ENCODE assay signal across 11 cellular contexts in genomic region chr10:117537904-117538524, GRCh38. TPM values are rescaled to one million over a fixed set of nuclear protein-coding genes. Genes with fewer than 3 reads are reported as not detected.
DNase-seq lines count a peak whose midpoint lies in the region; ATAC-seq and TF ChIP-seq lines count a peak whose summit lies in the region.
"Had no signal": no experiment of that assay in that cellular context is flagged by ENCODE, and none has a peak within 500 bp of the region (broad histone marks: within the 10 kb centered on the region; RNA-seq: fewer than 3 reads in every experiment).

No MANE protein-coding gene starts in this region.

- no peaks in the 10 kb centered on the region for H3K36me3 ChIP-seq in thoracic aorta

- intact Hi-C loops in activated CD4-positive, alpha-beta T cell treated with anti-CD3 and anti-CD28 coated beads, Interleukin-2, amount 10 ng/mL, durations not matched to agents 24 days and 14 days (cut with micrococcal nuclease): loop anchor here (10.0 kb wide), 2 partner anchors 297 to 1263 kb away; partner anchors contain the start of gene GFRA1
- intact Hi-C loops in right cardiac atrium (cut with DNase I): no loop called here

- H3K9me3 Mint-ChIP-seq in activated CD4-positive, alpha-beta T cell treated with anti-CD3 and anti-CD28 coated beads, Interleukin-2, amount 10 ng/mL, durations not matched to agents 24 days and 14 days: no peaks in the 10 kb centered on the region
- H3K9me3 Mint-ChIP-seq: natural killer cell treated with Interleukin-12 subunit alpha and Interleukin-12 subunit beta and Interleukin-15 and Interleukin-18, amount 100 ng/mL, for 72 hours had no signal

- H3K27ac Mint-ChIP-seq in activated CD4-positive, alpha-beta T cell treated with anti-CD3 and anti-CD28 coated beads, Interleukin-2, amount 10 ng/mL, durations not matched to agents 24 days and 14 days: peak overlapping the region; percentile 15
- H3K27ac Mint-ChIP-seq: natural killer cell treated with Interleukin-12 subunit alpha and Interleukin-12 subunit beta and Interleukin-15 and Interleukin-18, amount 100 ng/mL, for 72 hours had no signal

- H3K4me3 ChIP-seq in right cardiac atrium (ENCODE audit: low read length): peak overlapping the region; percentile 8
- H3K4me3 ChIP-seq in thoracic aorta: peak overlapping the region; percentile 31

- H3K9me3 ChIP-seq in right cardiac atrium (ENCODE audit: control insufficient read depth, low read length): no peaks in the 10 kb centered on the region
- no peaks in the 10 kb centered on the region for H3K9me3 ChIP-seq in thoracic aorta

- DNase-seq in activated CD4-positive, alpha-beta T cell treated with anti-CD3 and anti-CD28 coated beads, Interleukin-2, amount 10 ng/mL, durations not matched to agents 24 days and 14 days: no peak
- no peak for DNase-seq in activated CD4-positive, alpha-beta T cell treated with anti-CD3 and anti-CD28 coated beads, Interleukin-2, amount 50 U/mL, for 4 hours
- DNase-seq in right cardiac atrium: no peak
- DNase-seq in thoracic aorta (ENCODE audit: low spot score): no peak
- no peak for DNase-seq in NCI-H146 treated with DMSO at 0.1 percent for 48 hours (lab: John Stamatoyannopoulos, UW; ENCODE audit: unreplicated experiment)
- DNase-seq in anterior cingulate cortex (lab: John Stamatoyannopoulos, UW): no peak
- no peak for DNase-seq in NCI-H2227 (lab: John Stamatoyannopoulos, UW; ENCODE audit: unreplicated experiment)
- DNase-seq: NCI-H2227 treated with DMSO at 0.1 percent for 48 hours had no signal

- no peak overlapping the region for H3K4me3 Mint-ChIP-seq in activated CD4-positive, alpha-beta T cell treated with anti-CD3 and anti-CD28 coated beads, Interleukin-2, amount 10 ng/mL, durations not matched to agents 24 days and 14 days
- H3K4me3 Mint-ChIP-seq: natural killer cell treated with Interleukin-12 subunit alpha and Interleukin-12 subunit beta and Interleukin-15 and Interleukin-18, amount 100 ng/mL, for 72 hours had no signal

- no peaks in the 10 kb centered on the region for H3K27me3 ChIP-seq in right cardiac atrium (ENCODE audit: control insufficient read depth, insufficient read depth)
- H3K27me3 ChIP-seq in thoracic aorta (replicated peaks; ENCODE audit: insufficient read depth): peaks cover 31% of the 10 kb centered on the region

- peak; percentile 5 for TF ChIP-seq CTCF in thoracic aorta (IDR thresholded peaks at IDR 0.05)

- WGBS in right cardiac atrium: 14% methylated on average over 38 of the region's 38 CpGs

- ATAC-seq in HG03460 (IDR thresholded peaks at IDR 0.05; ENCODE audit: unreplicated experiment) (peak; percentile 46), right cardiac atrium (peak in 1 of 2 donors; percentile 9), thoracic aorta (ENCODE audit: insufficient number of reproducible peaks, low FRiP score, low read depth) (no peak)

- H3K36me3 Mint-ChIP-seq in activated CD4-positive, alpha-beta T cell treated with anti-CD3 and anti-CD28 coated beads, Interleukin-2, amount 10 ng/mL, durations not matched to agents 24 days and 14 days (ENCODE audit: low read depth): no peaks in the 10 kb centered on the region
- H3K36me3 Mint-ChIP-seq: natural killer cell treated with Interleukin-12 subunit alpha and Interleukin-12 subunit beta and Interleukin-15 and Interleukin-18, amount 100 ng/mL, for 72 hours had no signal

- no peak overlapping the region for H3K27ac ChIP-seq in right cardiac atrium (ENCODE audit: low read length)
- no peak overlapping the region for H3K27ac ChIP-seq in thoracic aorta
- H3K27ac ChIP-seq: foreskin keratinocyte had no signal

- H3K4me1 ChIP-seq in right cardiac atrium (ENCODE audit: control insufficient read depth, insufficient read depth, low read length): no peaks in the 10 kb centered on the region
- H3K4me1 ChIP-seq in thoracic aorta (ENCODE audit: control insufficient read depth in 1 of 2, low read depth in 2 of 2): peaks cover 23 to 44% of the 10 kb centered on the region in 2 donors
- H3K4me1 ChIP-seq: foreskin keratinocyte had no signal

- H3K4me1 Mint-ChIP-seq in activated CD4-positive, alpha-beta T cell treated with anti-CD3 and anti-CD28 coated beads, Interleukin-2, amount 10 ng/mL, durations not matched to agents 24 days and 14 days: peaks cover 4% of the 10 kb centered on the region

- H3K27me3 Mint-ChIP-seq in activated CD4-positive, alpha-beta T cell treated with anti-CD3 and anti-CD28 coated beads, Interleukin-2, amount 10 ng/mL, durations not matched to agents 24 days and 14 days: peaks cover 82% of the 10 kb centered on the region

RNA-seq across cellular contexts. Expression of gene EMX2, which starts 4.5 kb away (rescaled TPM):
- not detected in 2 replicates for total RNA-seq in activated CD4-positive, alpha-beta T cell treated with anti-CD3 and anti-CD28 coated beads, Interleukin-2, amount 10 ng/mL, durations not matched to agents 24 days and 14 days
- total RNA-seq in right cardiac atrium (1 to 10 TPM in 1 of 4 donors, under 1 TPM in 3; 0.22 to 1.2 (median 0.82) TPM), thoracic aorta (not detected)
- 1.00 TPM for polyA plus RNA-seq in right cardiac atrium
- total RNA-seq: natural killer cell treated with Interleukin-12 subunit alpha and Interleukin-12 subunit beta and Interleukin-15 and Interleukin-18, amount 100 ng/mL, for 72 hours had no signal
